In the genomic region with DNA sequence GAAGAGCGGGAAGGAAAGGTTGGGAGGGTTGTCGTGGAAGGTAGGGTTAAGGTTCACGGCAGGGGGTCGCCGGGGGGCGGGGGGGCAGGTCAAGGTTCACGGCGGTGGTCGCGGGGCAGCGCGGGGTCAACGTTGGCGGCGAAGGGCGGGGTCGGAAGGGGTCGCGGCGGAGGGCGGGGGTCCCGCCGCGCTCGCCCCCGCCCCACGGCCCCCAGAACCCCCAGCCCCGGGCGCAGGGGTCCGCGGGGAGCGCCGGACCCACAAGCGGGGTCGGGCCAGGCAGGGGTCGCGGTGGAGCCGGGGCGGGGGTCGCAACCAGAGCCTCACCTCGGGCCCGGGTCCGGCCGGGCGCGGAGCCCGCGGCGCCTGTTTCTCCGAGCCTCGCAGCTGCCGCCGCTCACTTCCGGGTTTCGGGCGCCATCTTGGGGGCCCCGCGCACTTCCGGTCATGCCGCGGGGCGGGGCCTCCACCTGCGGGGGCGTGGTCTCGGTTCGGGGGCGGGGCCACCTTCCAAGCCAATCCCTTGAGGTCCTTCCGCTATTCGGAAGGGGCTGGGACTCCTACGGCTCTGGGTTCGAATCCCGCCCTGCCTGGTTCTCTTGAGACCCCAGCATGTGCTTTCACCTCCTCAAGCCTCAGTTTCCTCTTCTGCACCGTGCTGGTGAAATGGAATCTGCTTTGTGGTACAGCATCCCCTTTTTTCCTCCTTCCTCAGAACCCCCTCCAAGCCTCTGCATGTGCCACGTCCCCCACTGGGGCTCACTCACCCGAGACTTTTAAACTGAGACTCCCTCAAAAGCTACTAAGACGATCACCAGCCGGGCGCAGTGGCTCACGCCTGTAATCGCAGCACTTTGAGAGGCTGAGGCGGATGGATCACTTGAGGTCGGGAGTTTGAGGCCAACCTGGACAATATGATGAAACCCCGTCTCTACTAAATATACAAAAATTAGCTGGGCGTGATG, we compare ENCODE assay signal across 8 cellular contexts.
DNase-seq lines count a peak whose midpoint lies in the region; ATAC-seq and TF ChIP-seq lines count a peak whose summit lies in the region.

A gene with protein sequence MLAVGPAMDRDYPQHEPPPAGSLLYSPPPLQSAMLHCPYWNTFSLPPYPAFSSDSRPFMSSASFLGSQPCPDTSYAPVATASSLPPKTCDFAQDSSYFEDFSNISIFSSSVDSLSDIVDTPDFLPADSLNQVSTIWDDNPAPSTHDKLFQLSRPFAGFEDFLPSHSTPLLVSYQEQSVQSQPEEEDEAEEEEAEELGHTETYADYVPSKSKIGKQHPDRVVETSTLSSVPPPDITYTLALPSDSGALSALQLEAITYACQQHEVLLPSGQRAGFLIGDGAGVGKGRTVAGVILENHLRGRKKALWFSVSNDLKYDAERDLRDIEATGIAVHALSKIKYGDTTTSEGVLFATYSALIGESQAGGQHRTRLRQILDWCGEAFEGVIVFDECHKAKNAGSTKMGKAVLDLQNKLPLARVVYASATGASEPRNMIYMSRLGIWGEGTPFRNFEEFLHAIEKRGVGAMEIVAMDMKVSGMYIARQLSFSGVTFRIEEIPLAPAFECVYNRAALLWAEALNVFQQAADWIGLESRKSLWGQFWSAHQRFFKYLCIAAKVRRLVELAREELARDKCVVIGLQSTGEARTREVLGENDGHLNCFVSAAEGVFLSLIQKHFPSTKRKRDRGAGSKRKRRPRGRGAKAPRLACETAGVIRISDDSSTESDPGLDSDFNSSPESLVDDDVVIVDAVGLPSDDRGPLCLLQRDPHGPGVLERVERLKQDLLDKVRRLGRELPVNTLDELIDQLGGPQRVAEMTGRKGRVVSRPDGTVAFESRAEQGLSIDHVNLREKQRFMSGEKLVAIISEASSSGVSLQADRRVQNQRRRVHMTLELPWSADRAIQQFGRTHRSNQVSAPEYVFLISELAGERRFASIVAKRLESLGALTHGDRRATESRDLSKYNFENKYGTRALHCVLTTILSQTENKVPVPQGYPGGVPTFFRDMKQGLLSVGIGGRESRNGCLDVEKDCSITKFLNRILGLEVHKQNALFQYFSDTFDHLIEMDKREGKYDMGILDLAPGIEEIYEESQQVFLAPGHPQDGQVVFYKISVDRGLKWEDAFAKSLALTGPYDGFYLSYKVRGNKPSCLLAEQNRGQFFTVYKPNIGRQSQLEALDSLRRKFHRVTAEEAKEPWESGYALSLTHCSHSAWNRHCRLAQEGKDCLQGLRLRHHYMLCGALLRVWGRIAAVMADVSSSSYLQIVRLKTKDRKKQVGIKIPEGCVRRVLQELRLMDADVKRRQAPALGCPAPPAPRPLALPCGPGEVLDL (N-terminal part only) (minus strand): TSS at position 424 of the 965 bp plus-strand sequence. CDS start 19,992 bp downstream, outside the sequence.

- H3K4me3 ChIP-seq in choroid plexus epithelial cell (ENCODE audit: low read depth, low read length) = peak within 1 kb of the TSS; percentile 84

- no peaks in the 10 kb centered on the region for H3K27me3 ChIP-seq in layer of hippocampus (ENCODE audit: control insufficient read depth, insufficient read depth, low read length)

- DNase-seq in GM10248 (ENCODE audit: extremely low spot score) (peak; percentile 100), NCI-H446 treated with DMSO at 0.1 percent for 48 hours (lab: John Stamatoyannopoulos, UW) (peak; percentile 45), choroid plexus epithelial cell (ENCODE audit: low read depth) (peak; percentile 88)
- peak; percentile 96 for DNase-seq in activated CD4-positive, alpha-beta T cell treated with anti-CD3 and anti-CD28 coated beads for 48 hours
- peak; percentile 86 to 95 (median 90) for DNase-seq in stimulated activated CD4-positive, alpha-beta T cell treated with anti-CD3 and anti-CD28 coated beads, Interleukin-1b, Interleukin-23, amount 100 ng/mL, for 24 hours (ENCODE audit: low read depth in 4 of 4, low spot score in 1 of 4)

- TF ChIP-seq CTCF in GM10248 (IDR thresholded peaks at IDR 0.05; ENCODE audit: control extremely low read depth, extremely low read depth, low read depth, missing control alignments) (no peak), choroid plexus epithelial cell (conservative IDR thresholded peaks at IDR 0.05; ENCODE audit: low read depth, low read length) (no peak)

- H3K27ac ChIP-seq in layer of hippocampus (ENCODE audit: low read depth, low read length) = peak within 1 kb of the TSS; percentile 73

- ATAC-seq in HG03108 (IDR thresholded peaks at IDR 0.05; ENCODE audit: unreplicated experiment) (peak; percentile 50), GM18873 (IDR thresholded peaks at IDR 0.05; ENCODE audit: low FRiP score, unreplicated experiment) (no peak)

- POLR2A ChIA-PET in GM10248 (lab: Yijun Ruan, JAX) = interaction anchor here (0.6 kb wide), 1 partner anchor 314 kb away, joined by 3 read pairs; no protein-coding TSS in a partner anchor

- CTCF ChIA-PET in GM10248 (lab: Yijun Ruan, JAX) = interaction anchor here (1.0 to 2.2 kb wide), 4 partner anchors 19 to 64 kb away, joined by 4 to 13 read pairs (median 5); a partner anchor contains a TSS

Comparison
In these comparisons a context has a peak if more than half of its experiments do, and no peak if none do; other contexts are left out.
1. DNase-seq: peak in every context shown above with its lines; median percentile 100 in GM10248; 96 in activated CD4-positive, alpha-beta T cell treated with anti-CD3 and anti-CD28 coated beads for 48 hours; 90 in stimulated activated CD4-positive, alpha-beta T cell treated with anti-CD3 and anti-CD28 coated beads, Interleukin-1b, Interleukin-23, amount 100 ng/mL, for 24 hours; 88 in choroid plexus epithelial cell; 45 in NCI-H446 treated with DMSO at 0.1 percent for 48 hours.